Comparison of ENCODE assay signal across 9 cellular contexts in the genomic region with DNA sequence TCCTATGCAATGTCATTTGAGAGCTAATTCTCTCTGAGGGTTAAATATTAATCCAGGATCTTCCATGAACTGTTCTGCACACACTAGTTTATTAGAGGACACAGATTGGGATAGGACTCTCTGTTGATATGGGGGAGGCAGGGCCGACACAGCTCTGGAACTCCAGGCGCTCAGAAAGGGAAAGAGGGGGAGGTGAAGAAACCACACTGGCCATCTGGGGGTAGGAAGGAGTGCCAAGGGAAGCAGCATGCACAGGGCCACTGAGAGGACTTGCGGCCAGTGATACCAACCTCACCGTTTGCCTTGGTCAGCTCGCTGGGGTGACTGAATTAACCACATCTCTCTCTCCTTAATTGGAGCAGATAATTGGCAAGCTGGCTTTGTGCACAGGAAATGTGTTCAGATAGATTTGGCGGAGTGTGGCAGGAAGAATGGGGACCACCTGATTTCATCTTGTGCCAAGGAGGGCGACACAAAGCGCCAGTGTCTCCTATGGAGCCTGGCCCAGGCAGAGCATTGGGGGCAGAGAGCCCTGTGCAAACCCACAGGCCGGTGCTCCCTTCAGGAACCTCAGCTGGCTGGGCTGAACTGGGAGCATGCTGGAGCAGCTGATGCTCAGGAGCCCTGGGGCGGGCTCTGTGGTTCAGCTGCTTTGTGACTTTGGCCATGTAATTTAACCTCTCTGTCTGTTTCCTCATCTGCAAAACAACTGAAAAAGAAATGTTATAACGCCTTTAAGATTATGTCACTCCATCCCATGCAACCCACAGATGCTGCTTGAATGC. TPM values are rescaled to one million over a fixed set of nuclear protein-coding genes. Genes with fewer than 3 reads are reported as not detected.
DNase-seq lines count a peak whose midpoint lies in the region; ATAC-seq and TF ChIP-seq lines count a peak whose summit lies in the region.
"Had no signal": no experiment of that assay in that cellular context is flagged by ENCODE, and none has a peak within 500 bp of the region (broad histone marks: within the 10 kb centered on the region; RNA-seq: fewer than 3 reads in every experiment).

No MANE protein-coding gene starts in this region.

- H3K4me3 Mint-ChIP-seq in activated naive CD4-positive, alpha-beta T cell treated with anti-CD3 and anti-CD28 coated beads, Interleukin-2, amount 50 U/mL, for 24 hours = no peak overlapping the region
- no peak overlapping the region for H3K4me3 Mint-ChIP-seq in activated naive CD4-positive, alpha-beta T cell treated with anti-CD3 and anti-CD28 coated beads for 36 hours

- peak overlapping the region; percentile 31 for H3K27ac Mint-ChIP-seq in activated naive CD4-positive, alpha-beta T cell treated with anti-CD3 and anti-CD28 coated beads, Interleukin-2, amount 50 U/mL, for 24 hours
- no peak overlapping the region for H3K27ac Mint-ChIP-seq in activated naive CD4-positive, alpha-beta T cell treated with anti-CD3 and anti-CD28 coated beads for 36 hours

- no peak for TF ChIP-seq CTCF in VCaP (conservative IDR thresholded peaks at IDR 0.05)
- no peak for TF ChIP-seq CTCF in upper lobe of left lung (IDR thresholded peaks at IDR 0.05)

- H3K36me3 ChIP-seq in upper lobe of left lung = no peaks in the 10 kb centered on the region
- H3K36me3 ChIP-seq: SJSA1 had no signal

- DNase-seq in activated naive CD4-positive, alpha-beta T cell treated with anti-CD3 and anti-CD28 coated beads for 36 hours = no peak
- DNase-seq in inferior parietal cortex (ENCODE audit: extremely low spot score) = peak; percentile 87
- peak; percentile 24 to 25 for DNase-seq in upper lobe of left lung
- DNase-seq in NCI-H2171 (lab: John Stamatoyannopoulos, UW) = no peak
- DNase-seq in stimulated activated CD4-positive, alpha-beta T cell treated with anti-CD3 and anti-CD28 coated beads, Interleukin-4, amount 100 ng/mL, for 4 hours = no peak
- no peak for DNase-seq in NCI-H82 treated with DMSO at 0.1 percent for 48 hours (lab: John Stamatoyannopoulos, UW; ENCODE audit: unreplicated experiment)

- H3K9me3 ChIP-seq in upper lobe of left lung = no peaks in the 10 kb centered on the region
- H3K9me3 ChIP-seq: SJSA1 had no signal

- CTCF ChIA-PET in activated naive CD4-positive, alpha-beta T cell treated with anti-CD3 and anti-CD28 coated beads for 36 hours (lab: Charles Lee) = interaction anchor here (0.6 kb wide), 2 partner anchors 558 to 1080 kb away, joined by 3 read pairs; no protein-coding TSS in a partner anchor

- intact Hi-C loops in activated naive CD4-positive, alpha-beta T cell treated with anti-CD3 and anti-CD28 coated beads for 36 hours (cut with micrococcal nuclease) = no loop called here

- H3K27ac ChIP-seq in VCaP = peak overlapping the region; percentile 95
- no peak overlapping the region for H3K27ac ChIP-seq in upper lobe of left lung
- H3K27ac ChIP-seq: SJSA1 had no signal

- no peaks in the 10 kb centered on the region for H3K27me3 ChIP-seq in upper lobe of left lung
- H3K27me3 ChIP-seq: SJSA1 had no signal

- H3K27me3 Mint-ChIP-seq in activated naive CD4-positive, alpha-beta T cell treated with anti-CD3 and anti-CD28 coated beads, Interleukin-2, amount 50 U/mL, for 24 hours = no peaks in the 10 kb centered on the region
- H3K27me3 Mint-ChIP-seq in activated naive CD4-positive, alpha-beta T cell treated with anti-CD3 and anti-CD28 coated beads for 36 hours (ENCODE audit: low read depth) = no peaks in the 10 kb centered on the region

- ATAC-seq in upper lobe of left lung (ENCODE audit: low FRiP score in 2 of 2) = peak in 1 of 2 donors; percentile 44

- no peaks in the 10 kb centered on the region for H3K9me3 Mint-ChIP-seq in activated naive CD4-positive, alpha-beta T cell treated with anti-CD3 and anti-CD28 coated beads, Interleukin-2, amount 50 U/mL, for 24 hours
- H3K9me3 Mint-ChIP-seq in activated naive CD4-positive, alpha-beta T cell treated with anti-CD3 and anti-CD28 coated beads for 36 hours = no peaks in the 10 kb centered on the region

- H3K4me1 ChIP-seq in upper lobe of left lung = peaks cover 12 to 23% (median 18%) of the 10 kb centered on the region in 4 donors

- no peak for TF ChIP-seq POLR2A in upper lobe of left lung (IDR thresholded peaks at IDR 0.05)

- WGBS in upper lobe of left lung, 2 donors = 22 to 35% methylated on average over 7 to 11 of the region's 11 CpGs

- no peak for TF ChIP-seq EP300 in upper lobe of left lung (IDR thresholded peaks at IDR 0.05)

- H3K4me1 Mint-ChIP-seq in activated naive CD4-positive, alpha-beta T cell treated with anti-CD3 and anti-CD28 coated beads, Interleukin-2, amount 50 U/mL, for 24 hours = peaks cover 39% of the 10 kb centered on the region
- peaks cover 23% of the 10 kb centered on the region for H3K4me1 Mint-ChIP-seq in activated naive CD4-positive, alpha-beta T cell treated with anti-CD3 and anti-CD28 coated beads for 36 hours (ENCODE audit: low read depth)

- no peak overlapping the region for H3K4me3 ChIP-seq in upper lobe of left lung
- H3K4me3 ChIP-seq: SJSA1 had no signal

- H3K36me3 Mint-ChIP-seq in activated naive CD4-positive, alpha-beta T cell treated with anti-CD3 and anti-CD28 coated beads, Interleukin-2, amount 50 U/mL, for 24 hours = no peaks in the 10 kb centered on the region
- H3K36me3 Mint-ChIP-seq in activated naive CD4-positive, alpha-beta T cell treated with anti-CD3 and anti-CD28 coated beads for 36 hours (ENCODE audit: low read depth) = no peaks in the 10 kb centered on the region

RNA-seq across cellular contexts. Expression of gene PPP1R21, which starts 25.4 kb away (rescaled TPM):
- 10 to 100 TPM; 14.9 to 16.5 TPM for total RNA-seq in activated naive CD4-positive, alpha-beta T cell treated with anti-CD3 and anti-CD28 coated beads for 36 hours
- total RNA-seq in upper lobe of left lung = 10 to 100 TPM; 18.8 to 47.7 (median 23.5) TPM

Comparison
In these comparisons a context has a peak if more than half of its experiments do, and no peak if none do; other contexts are left out.
1. DNase-seq: peak in inferior parietal cortex (single experiment) and upper lobe of left lung (2 of 2); none in activated naive CD4-positive, alpha-beta T cell treated with anti-CD3 and anti-CD28 coated beads for 36 hours (single experiment), NCI-H2171 (single experiment), stimulated activated CD4-positive, alpha-beta T cell treated with anti-CD3 and anti-CD28 coated beads, Interleukin-4, amount 100 ng/mL, for 4 hours (0 of 2) and NCI-H82 treated with DMSO at 0.1 percent for 48 hours (single experiment).